ENCODE assay signal across 8 cellular contexts in genomic region chr10:46282460-46283216, GRCh38. TPM values are rescaled to one million over a fixed set of nuclear protein-coding genes. Genes with fewer than 3 reads are reported as not detected.
DNase-seq lines count a peak whose midpoint lies in the region; ATAC-seq and TF ChIP-seq lines count a peak whose summit lies in the region.

No MANE protein-coding gene starts in this region.

- peaks cover 0 to 6% of the 10 kb centered on the region in 2 donors for H3K4me1 Mint-ChIP-seq in natural killer cell
- peaks cover 20% of the 10 kb centered on the region for H3K4me1 Mint-ChIP-seq in stimulated activated naive CD8-positive, alpha-beta T cell treated with anti-CD3 and anti-CD28 coated beads, Interleukin-15, Interleukin-2, amounts not matched to agents 100 ng/mL and 50 ng/mL, for 24 hours (ENCODE audit: low read depth)

- H3K4me3 ChIP-seq in AG10803 (ENCODE audit: low read length) (peak overlapping the region; percentile 54), GM23248 (peak overlapping the region; percentile 71), OCI-LY1 (ENCODE audit: low read depth, low read length, poor library complexity, severe bottlenecking) (peak overlapping the region; percentile 36), fibroblast of the aortic adventitia (ENCODE audit: low read depth, low read length) (peak overlapping the region; percentile 56)

- H3K27me3 ChIP-seq in GM23248 (replicated peaks; ENCODE audit: insufficient read depth) = no peaks in the 10 kb centered on the region
- no peaks in the 10 kb centered on the region for H3K27me3 ChIP-seq in OCI-LY1 (ENCODE audit: insufficient read depth, low read length)

- H3K9me3 ChIP-seq in GM23248 (ENCODE audit: low read depth) = no peaks in the 10 kb centered on the region
- H3K9me3 ChIP-seq in OCI-LY1 (ENCODE audit: low read length) = no peaks in the 10 kb centered on the region

- H3F3A ChIP-seq in GM23248 (ENCODE audit: insufficient read depth) (peaks cover 11% of the 10 kb centered on the region; the same call in 1 of the 2 replicates), OCI-LY1 (ENCODE audit: insufficient read depth, low read length) (no peaks in the 10 kb centered on the region)

- H3K79me2 ChIP-seq in GM23248 (ENCODE audit: insufficient read depth) = no peaks in the 10 kb centered on the region
- no peaks in the 10 kb centered on the region for H3K79me2 ChIP-seq in OCI-LY1 (ENCODE audit: insufficient read depth, low read length)

- H3K4me1 ChIP-seq in GM23248 (ENCODE audit: insufficient read depth) (peaks cover 15% of the 10 kb centered on the region; the same call in 1 of the 2 replicates), OCI-LY1 (ENCODE audit: insufficient read depth, low read length, severe bottlenecking) (peaks cover 5% of the 10 kb centered on the region)

- intact Hi-C loops in natural killer cell (cut with micrococcal nuclease) = no loop called here

- peaks cover 23 to 38% of the 10 kb centered on the region in 2 donors for H3K27me3 Mint-ChIP-seq in natural killer cell (ENCODE audit: low read depth in 2 of 2)
- peaks cover 21% of the 10 kb centered on the region for H3K27me3 Mint-ChIP-seq in stimulated activated naive CD8-positive, alpha-beta T cell treated with anti-CD3 and anti-CD28 coated beads, Interleukin-15, Interleukin-2, amounts not matched to agents 100 ng/mL and 50 ng/mL, for 24 hours

- H3K36me3 Mint-ChIP-seq in natural killer cell = no peaks in the 10 kb centered on the region
- no peaks in the 10 kb centered on the region for H3K36me3 Mint-ChIP-seq in stimulated activated naive CD8-positive, alpha-beta T cell treated with anti-CD3 and anti-CD28 coated beads, Interleukin-15, Interleukin-2, amounts not matched to agents 100 ng/mL and 50 ng/mL, for 24 hours (ENCODE audit: low read depth)

- TF ChIP-seq POLR2A in GM18505 (IDR thresholded peaks at IDR 0.05; ENCODE audit: borderline replicate concordance, extremely low read depth, insufficient read depth, insufficient read length) = no peak

- peak; percentile 85 for DNase-seq in AG10803 (ENCODE audit: low read depth)
- peak; percentile 90 for DNase-seq in GM23248
- peak; percentile 37 for DNase-seq in activated T-helper 9 cell treated with anti-CD3 and anti-CD28 coated beads, Interleukin-2, amount 50 U/mL, for 16 hours (ENCODE audit: low read depth)
- DNase-seq in fibroblast of the aortic adventitia (ENCODE audit: low read depth) = peak; percentile 68
- no peak for DNase-seq in natural killer cell

- no peak overlapping the region for H3K27ac ChIP-seq in GM23248
- H3K27ac ChIP-seq in OCI-LY1 (ENCODE audit: low read depth, low read length, poor library complexity, severe bottlenecking) = no peak overlapping the region

- TF ChIP-seq CTCF in AG10803 (conservative IDR thresholded peaks at IDR 0.05; ENCODE audit: low read length) (no peak), OCI-LY1 (IDR thresholded peaks at IDR 0.05; ENCODE audit: low read length) (no peak), fibroblast of the aortic adventitia (IDR thresholded peaks at IDR 0.05; ENCODE audit: insufficient read depth, low read length) (no peak), natural killer cell (IDR thresholded peaks at IDR 0.05) (no peak)

- peak; percentile 54 to 92 (median 85) for ATAC-seq in natural killer cell
- ATAC-seq in GM18505 (IDR thresholded peaks at IDR 0.05; ENCODE audit: unreplicated experiment) = no peak

- H4K20me1 ChIP-seq in GM23248 (ENCODE audit: insufficient read depth) (no peaks in the 10 kb centered on the region), OCI-LY1 (ENCODE audit: insufficient read depth, low read length) (no peaks in the 10 kb centered on the region)

- H3K9ac ChIP-seq in GM23248 (peak overlapping the region; percentile 56), OCI-LY1 (ENCODE audit: low read length) (no peak overlapping the region)

- H3K36me3 ChIP-seq in GM23248 (ENCODE audit: low read depth) = no peaks in the 10 kb centered on the region
- H3K36me3 ChIP-seq in OCI-LY1 (ENCODE audit: insufficient read depth, low read length) = no peaks in the 10 kb centered on the region

- H2AFZ ChIP-seq in GM23248 (peak overlapping the region; percentile 63), OCI-LY1 (ENCODE audit: low read length) (no peak overlapping the region)

- no peaks in the 10 kb centered on the region for H3K9me3 Mint-ChIP-seq in natural killer cell
- no peaks in the 10 kb centered on the region for H3K9me3 Mint-ChIP-seq in stimulated activated naive CD8-positive, alpha-beta T cell treated with anti-CD3 and anti-CD28 coated beads, Interleukin-15, Interleukin-2, amounts not matched to agents 100 ng/mL and 50 ng/mL, for 24 hours

- H3K4me3 Mint-ChIP-seq in natural killer cell = peak overlapping the region; percentile 63
- H3K4me3 Mint-ChIP-seq in stimulated activated naive CD8-positive, alpha-beta T cell treated with anti-CD3 and anti-CD28 coated beads, Interleukin-15, Interleukin-2, amounts not matched to agents 100 ng/mL and 50 ng/mL, for 24 hours = peak overlapping the region; percentile 81

- H3K9me2 ChIP-seq in GM23248 (ENCODE audit: insufficient read depth) = no peaks in the 10 kb centered on the region
- no peaks in the 10 kb centered on the region for H3K9me2 ChIP-seq in OCI-LY1 (ENCODE audit: low read depth, low read length)

- no peak overlapping the region for H3K27ac Mint-ChIP-seq in natural killer cell
- H3K27ac Mint-ChIP-seq in stimulated activated naive CD8-positive, alpha-beta T cell treated with anti-CD3 and anti-CD28 coated beads, Interleukin-15, Interleukin-2, amounts not matched to agents 100 ng/mL and 50 ng/mL, for 24 hours = no peak overlapping the region

- in situ Hi-C loops in GM23248 (cut with MboI) = loop anchor here (5.0 kb wide), 2 partner anchors 175 to 1100 kb away; partner anchors contain the start of gene ZNF488

- H3K4me2 ChIP-seq in GM23248 (ENCODE audit: unreplicated experiment) (peak overlapping the region; percentile 68), OCI-LY1 (ENCODE audit: low read length) (no peak overlapping the region; the same call in 1 of the 2 replicates)

- 10 to 14% methylated on average over 15 to 44 of the region's 58 CpGs for WGBS in GM23248 (ENCODE audit: low coverage in 1 of 2, low lambda C conversion rate in 2 of 2, missing lambda C conversion rate in 2 of 2), 2 experiments

RNA-seq across cellular contexts. Expression of gene ANTXRL, which starts 4.2 kb away (rescaled TPM):
- total RNA-seq in GM23248 (2014; rRNA removed; shearing (Covaris generic)) = not detected in 2 replicates
- not detected in 2 replicates for polyA plus RNA-seq in GM23248 (2016; fragmentation: Nextera tagmentation; extraction: Ambion mirVana)
- total RNA-seq in fibroblast of the aortic adventitia (ENCODE audit: low replicate concordance) (not detected in 2 replicates), natural killer cell (not detected)
